In genomic region chr10:30453764-30454527, GRCh38 we compare ENCODE assay signal across 12 cellular contexts. TPM values are rescaled to one million over a fixed set of nuclear protein-coding genes. Genes with fewer than 3 reads are reported as not detected.
DNase-seq lines count a peak whose midpoint lies in the region; FAIRE-seq and TF ChIP-seq lines count a peak whose summit lies in the region.
"Had no signal": no experiment of that assay in that cellular context is flagged by ENCODE, and none has a peak within 500 bp of the region (broad histone marks: within the 10 kb centered on the region; RNA-seq: fewer than 3 reads in every experiment).

No MANE protein-coding gene starts in this region.

- peaks cover 76% of the 10 kb centered on the region for H3K36me3 Mint-ChIP-seq in activated T-helper 2 cell treated with anti-CD3 and anti-CD28 coated beads, Interferon-gamma antibody, Interleukin-2, Interleukin-4, amounts not matched to agents 10 μg/mL and 5 μg/mL and 100 μg/mL, durations not matched to agents 14 hours and 24 hours and 36 hours (ENCODE audit: low read depth)

- intact Hi-C loops in activated T-helper 2 cell treated with anti-CD3 and anti-CD28 coated beads, Interferon-gamma antibody, Interleukin-2, Interleukin-4, amounts not matched to agents 10 μg/mL and 5 μg/mL and 100 μg/mL, durations not matched to agents 14 hours and 24 hours and 36 hours (cut with micrococcal nuclease), result no loop called here

- no peak for DNase-seq in GM12892 (ENCODE audit: insufficient read length)
- DNase-seq in activated T-helper 2 cell treated with anti-CD3 and anti-CD28 coated beads, Interferon-gamma antibody, Interleukin-2, Interleukin-4, amounts not matched to agents 10 μg/mL and 5 μg/mL and 100 μg/mL, durations not matched to agents 14 hours and 24 hours and 36 hours (ENCODE audit: low spot score), result no peak
- no peak for DNase-seq in hepatocyte (ENCODE audit: low spot score)
- DNase-seq in smooth muscle cell (lab: John Stamatoyannopoulos, UW; ENCODE audit: unreplicated experiment), result no peak
- DNase-seq in 8988T, result no peak
- no peak for DNase-seq in substantia nigra (lab: John Stamatoyannopoulos, UW)
- no peak for DNase-seq in occipital lobe (lab: John Stamatoyannopoulos, UW)
- no peak for DNase-seq in caudate nucleus (lab: John Stamatoyannopoulos, UW)
- DNase-seq: left colon, NCI-H1694, small intestine had no signal

- H3K36me3 ChIP-seq in hepatocyte (replicated peaks; ENCODE audit: insufficient read depth, low read depth), result no peaks in the 10 kb centered on the region
- peaks cover 18% of the 10 kb centered on the region for H3K36me3 ChIP-seq in smooth muscle cell (ENCODE audit: low read depth)

- H3K4me2 ChIP-seq in hepatocyte (no peak overlapping the region), smooth muscle cell (peak overlapping the region; percentile 28)

- peak; percentile 40 for FAIRE-seq in GM12892 (lab: Jason Lieb, UNC)
- FAIRE-seq: small intestine had no signal

- H3K27me3 Mint-ChIP-seq in activated T-helper 2 cell treated with anti-CD3 and anti-CD28 coated beads, Interferon-gamma antibody, Interleukin-2, Interleukin-4, amounts not matched to agents 10 μg/mL and 5 μg/mL and 100 μg/mL, durations not matched to agents 14 hours and 24 hours and 36 hours (ENCODE audit: low read depth), result no peaks in the 10 kb centered on the region

- peak overlapping the region; percentile 76 for H3K27ac ChIP-seq in hepatocyte
- H3K27ac ChIP-seq in smooth muscle cell (ENCODE audit: low read depth), result peak overlapping the region; percentile 56
- no peak overlapping the region for H3K27ac ChIP-seq in substantia nigra (ENCODE audit: low read depth, low read length, poor library complexity, severe bottlenecking)
- no peak overlapping the region for H3K27ac ChIP-seq in caudate nucleus (ENCODE audit: low read depth, low read length)

- H3K9me2 ChIP-seq in hepatocyte (replicated peaks; ENCODE audit: insufficient read depth), result no peaks in the 10 kb centered on the region

- TF ChIP-seq POLR2A in GM12892 (IDR thresholded peaks at IDR 0.05; ENCODE audit: low read depth, low read length), result no peak

- no peaks in the 10 kb centered on the region for H3K27me3 ChIP-seq in hepatocyte
- H3K27me3 ChIP-seq in smooth muscle cell (ENCODE audit: low read depth), result no peaks in the 10 kb centered on the region

- no peaks in the 10 kb centered on the region for H3K9me3 Mint-ChIP-seq in activated T-helper 2 cell treated with anti-CD3 and anti-CD28 coated beads, Interferon-gamma antibody, Interleukin-2, Interleukin-4, amounts not matched to agents 10 μg/mL and 5 μg/mL and 100 μg/mL, durations not matched to agents 14 hours and 24 hours and 36 hours

- H3K4me1 Mint-ChIP-seq in activated T-helper 2 cell treated with anti-CD3 and anti-CD28 coated beads, Interferon-gamma antibody, Interleukin-2, Interleukin-4, amounts not matched to agents 10 μg/mL and 5 μg/mL and 100 μg/mL, durations not matched to agents 14 hours and 24 hours and 36 hours (ENCODE audit: low read depth), result peaks cover 26% of the 10 kb centered on the region

- H3K4me1 ChIP-seq in hepatocyte (ENCODE audit: insufficient read depth) (no peaks in the 10 kb centered on the region), smooth muscle cell (ENCODE audit: low read depth) (no peaks in the 10 kb centered on the region)

- H4K20me1 ChIP-seq in hepatocyte (ENCODE audit: insufficient read depth, poor library complexity, severe bottlenecking) (no peaks in the 10 kb centered on the region), smooth muscle cell (ENCODE audit: low read depth) (peaks cover 5% of the 10 kb centered on the region)

- H3K9ac ChIP-seq in smooth muscle cell (ENCODE audit: low read depth), result no peak overlapping the region

- H3K4me3 ChIP-seq in hepatocyte (no peak overlapping the region), smooth muscle cell (no peak overlapping the region)
- H3K4me3 ChIP-seq: GM12878 had no signal

- no peaks in the 10 kb centered on the region for H3K79me2 ChIP-seq in hepatocyte
- H3K79me2 ChIP-seq in smooth muscle cell (ENCODE audit: low read depth), result no peaks in the 10 kb centered on the region

- 94% methylated on average over 6 of the region's 6 CpGs for WGBS in hepatocyte (ENCODE audit: low lambda C conversion rate, missing lambda C conversion rate)
- WGBS in smooth muscle cell (ENCODE audit: low lambda C conversion rate), result 92% methylated on average over 6 of the region's 6 CpGs

- H2AFZ ChIP-seq in hepatocyte (no peak overlapping the region), smooth muscle cell (ENCODE audit: low read depth) (no peak overlapping the region)

- H3K27ac Mint-ChIP-seq in activated T-helper 2 cell treated with anti-CD3 and anti-CD28 coated beads, Interferon-gamma antibody, Interleukin-2, Interleukin-4, amounts not matched to agents 10 μg/mL and 5 μg/mL and 100 μg/mL, durations not matched to agents 14 hours and 24 hours and 36 hours, result no peak overlapping the region

- H3F3A ChIP-seq in smooth muscle cell (ENCODE audit: low read depth), result no peaks in the 10 kb centered on the region

- H3K4me3 Mint-ChIP-seq in activated T-helper 2 cell treated with anti-CD3 and anti-CD28 coated beads, Interferon-gamma antibody, Interleukin-2, Interleukin-4, amounts not matched to agents 10 μg/mL and 5 μg/mL and 100 μg/mL, durations not matched to agents 14 hours and 24 hours and 36 hours (ENCODE audit: low read depth), result peak overlapping the region; percentile 8

- TF ChIP-seq CTCF in hepatocyte (IDR thresholded peaks at IDR 0.05; ENCODE audit: poor library complexity), result no peak
- no peak for TF ChIP-seq CTCF in smooth muscle cell (IDR thresholded peaks at IDR 0.05; ENCODE audit: borderline replicate concordance, insufficient read depth, poor library complexity, severe bottlenecking)

- no peaks in the 10 kb centered on the region for H3K9me3 ChIP-seq in hepatocyte (ENCODE audit: low read depth)
- no peaks in the 10 kb centered on the region for H3K9me3 ChIP-seq in smooth muscle cell (replicated peaks; ENCODE audit: low read depth)

RNA-seq across cellular contexts. Expression of gene MAP3K8, which starts 20.0 kb away (rescaled TPM):
- polyA plus RNA-seq in GM12892 (2012; ENCODE audit: missing spikeins), result 62.9 TPM
- total RNA-seq in activated T-helper 2 cell treated with anti-CD3 and anti-CD28 coated beads, Interferon-gamma antibody, Interleukin-2, Interleukin-4, amounts not matched to agents 10 μg/mL and 5 μg/mL and 100 μg/mL, durations not matched to agents 14 hours and 24 hours and 36 hours, result 33.5 and 37.1 TPM in 2 replicates
- total RNA-seq in hepatocyte (15.5 and 23.0 TPM in 2 replicates), smooth muscle cell (10.4 and 23.5 TPM in 2 replicates), occipital lobe (8.0 TPM)
- polyA plus RNA-seq in hepatocyte (37.9 and 40.0 TPM in 2 replicates), smooth muscle cell (18.5 and 19.3 TPM in 2 replicates)

Comparison
In these comparisons a context has a peak if more than half of its experiments do, and no peak if none do; other contexts are left out.
1. H3K27ac ChIP-seq: peak in hepatocyte (single experiment) and smooth muscle cell (single experiment); none in substantia nigra (single experiment) and caudate nucleus (single experiment).